ENCODE assay signal across 14 cellular contexts in genomic region chr3:146334151-146334550, GRCh38.
DNase-seq lines count a peak whose midpoint lies in the region; ATAC-seq, FAIRE-seq and TF ChIP-seq lines count a peak whose summit lies in the region.
"Had no signal": no experiment of that assay in that cellular context is flagged by ENCODE, and none has a peak within 500 bp of the region (broad histone marks: within the 10 kb centered on the region; RNA-seq: fewer than 3 reads in every experiment).

No MANE protein-coding gene starts in this region.

- WGBS in liver: 92% methylated on average over 7 of the region's 7 CpGs

- H3K27me3 ChIP-seq in Caco-2 (replicated peaks; ENCODE audit: control insufficient read depth, insufficient read depth, low read length) (no peaks in the 10 kb centered on the region), colonic mucosa (no peaks in the 10 kb centered on the region), liver (ENCODE audit: control insufficient read depth in 4 of 4, insufficient read depth in 4 of 4, low read length in 3 of 4) (no peaks in the 10 kb centered on the region), lower lobe of right lung (ENCODE audit: low read depth) (no peaks in the 10 kb centered on the region)
- H3K27me3 ChIP-seq: pancreas had no signal

- intact Hi-C loops in Caco-2 (cut with micrococcal nuclease; ENCODE audit: unreplicated experiment): loop anchor here (1.0 kb wide), 3 partner anchors 48 to 306 kb away; no protein-coding TSS in a partner anchor
- intact Hi-C loops in colonic mucosa (cut with DNase I): no loop called here
- intact Hi-C loops in lower lobe of right lung (cut with DNase I): no loop called here

- no peak overlapping the region for H3K4me3 Mint-ChIP-seq in Caco-2 (ENCODE audit: unreplicated experiment)
- H3K4me3 Mint-ChIP-seq: dendritic cell treated with granulocyte-macrophage colony-stimulating factor and Interleukin-4, amounts not matched to agents 40 ng/mL and 50 ng/mL, for 4 days had no signal

- no peak for ATAC-seq in lower lobe of right lung

- TF ChIP-seq CTCF in Caco-2 (IDR thresholded peaks at IDR 0.05; ENCODE audit: insufficient read depth in 1 of 2, low read depth in 1 of 2, low read length in 1 of 2, severe bottlenecking in 1 of 2, unreplicated experiment in 1 of 2): peak; percentile 9 to 21
- TF ChIP-seq CTCF in colonic mucosa (IDR thresholded peaks at IDR 0.05): no peak
- peak; percentile 9 for TF ChIP-seq CTCF in liver (IDR thresholded peaks at IDR 0.05; ENCODE audit: low read depth, low read length, missing input control)
- TF ChIP-seq CTCF in lower lobe of right lung (IDR thresholded peaks at IDR 0.05): no peak
- no peak for TF ChIP-seq CTCF in coronary artery (IDR thresholded peaks at IDR 0.05)

- H3K9me3 ChIP-seq in Caco-2 (no peaks in the 10 kb centered on the region), colonic mucosa (no peaks in the 10 kb centered on the region), liver (ENCODE audit: control insufficient read depth in 4 of 4, low read length in 3 of 4) (no peaks in the 10 kb centered on the region), lower lobe of right lung (no peaks in the 10 kb centered on the region)
- H3K9me3 ChIP-seq: pancreas had no signal

- DNase-seq in Caco-2 (peak in 1 of 2 experiments; percentile 30), M059J (ENCODE audit: low read depth) (peak; percentile 54), colonic mucosa (peak; percentile 23), lower lobe of right lung (no peak), RCC 7860 (ENCODE audit: low spot score) (no peak), NCI-H1436 treated with DMSO at 0.1 percent for 48 hours (lab: John Stamatoyannopoulos, UW) (no peak), coronary artery (ENCODE audit: low spot score) (no peak)
- DNase-seq: activated CD4-positive, CD25-positive, alpha-beta regulatory T cell; H7; NCI-H187 had no signal

- no peak overlapping the region for H3K27ac ChIP-seq in colonic mucosa
- H3K27ac ChIP-seq in liver (ENCODE audit: low read depth in 1 of 2, low read length in 2 of 2): no peak overlapping the region
- H3K27ac ChIP-seq in lower lobe of right lung: no peak overlapping the region
- no peak overlapping the region for H3K27ac ChIP-seq in coronary artery
- H3K27ac ChIP-seq: pancreas had no signal

- no peaks in the 10 kb centered on the region for H3K27me3 Mint-ChIP-seq in Caco-2 (ENCODE audit: insufficient read depth, unreplicated experiment)
- H3K27me3 Mint-ChIP-seq: dendritic cell treated with granulocyte-macrophage colony-stimulating factor and Interleukin-4, amounts not matched to agents 40 ng/mL and 50 ng/mL, for 4 days had no signal

- no peak overlapping the region for H3K4me3 ChIP-seq in Caco-2 (ENCODE audit: low read depth, low read length)
- H3K4me3 ChIP-seq in colonic mucosa: no peak overlapping the region
- H3K4me3 ChIP-seq in liver (ENCODE audit: low read depth in 1 of 3, low read length in 3 of 3): no peak overlapping the region
- no peak overlapping the region for H3K4me3 ChIP-seq in lower lobe of right lung
- H3K4me3 ChIP-seq in coronary artery: no peak overlapping the region
- H3K4me3 ChIP-seq: pancreas had no signal

- no peak overlapping the region for H3K27ac Mint-ChIP-seq in Caco-2 (ENCODE audit: unreplicated experiment)
- H3K27ac Mint-ChIP-seq: activated T-helper 2 cell treated with anti-CD3 and anti-CD28 coated beads, Interferon-gamma antibody, Interleukin-2, Interleukin-4, amounts not matched to agents 10 μg/mL and 5 μg/mL and 100 μg/mL, durations not matched to agents 14 hours and 24 hours and 36 hours; dendritic cell treated with granulocyte-macrophage colony-stimulating factor and Interleukin-4, amounts not matched to agents 40 ng/mL and 50 ng/mL, for 4 days had no signal

- peak; percentile 71 for TF ChIP-seq RAD21 in liver (IDR thresholded peaks at IDR 0.05)

- H3K4me1 Mint-ChIP-seq in Caco-2 (ENCODE audit: low read depth, unreplicated experiment): no peaks in the 10 kb centered on the region

- no peak overlapping the region for H3K9ac ChIP-seq in colonic mucosa (ENCODE audit: low read depth in 2 of 2, low read length in 2 of 2)
- no peak overlapping the region for H3K9ac ChIP-seq in liver (ENCODE audit: low read depth in 1 of 2, low read length in 2 of 2)

- H3K36me3 ChIP-seq in Caco-2 (ENCODE audit: control insufficient read depth, insufficient read depth, low read length) (no peaks in the 10 kb centered on the region), colonic mucosa (no peaks in the 10 kb centered on the region), liver (ENCODE audit: control insufficient read depth in 4 of 4, insufficient read depth in 3 of 4, low read depth in 1 of 4, low read length in 3 of 4) (no peaks in the 10 kb centered on the region), lower lobe of right lung (no peaks in the 10 kb centered on the region)
- H3K36me3 ChIP-seq: pancreas had no signal

- H3K9me3 Mint-ChIP-seq in Caco-2 (ENCODE audit: unreplicated experiment): no peaks in the 10 kb centered on the region
- H3K9me3 Mint-ChIP-seq: activated T-helper 2 cell treated with anti-CD3 and anti-CD28 coated beads, Interferon-gamma antibody, Interleukin-2, Interleukin-4, amounts not matched to agents 10 μg/mL and 5 μg/mL and 100 μg/mL, durations not matched to agents 14 hours and 24 hours and 36 hours; dendritic cell treated with granulocyte-macrophage colony-stimulating factor and Interleukin-4, amounts not matched to agents 40 ng/mL and 50 ng/mL, for 4 days had no signal

- no TSS peak for BruUV-seq in Caco-2 (replicated peaks; lab: Mats Ljungman, UMichigan)

- no peaks in the 10 kb centered on the region for H3K36me3 Mint-ChIP-seq in Caco-2 (ENCODE audit: insufficient read depth, unreplicated experiment)

- no peak for FAIRE-seq in RCC 7860 (lab: Jason Lieb, UNC)
- FAIRE-seq: pancreas had no signal

- POLR2A ChIA-PET in Caco-2 (lab: Charles Lee): no interaction called here

- H3K4me1 ChIP-seq in Caco-2: no peaks in the 10 kb centered on the region
- no peaks in the 10 kb centered on the region for H3K4me1 ChIP-seq in colonic mucosa
- no peaks in the 10 kb centered on the region for H3K4me1 ChIP-seq in liver (ENCODE audit: control insufficient read depth in 4 of 4, insufficient read depth in 4 of 4, low read length in 3 of 4)
- H3K4me1 ChIP-seq in lower lobe of right lung: no peaks in the 10 kb centered on the region
- H3K4me1 ChIP-seq: pancreas had no signal

- CTCF ChIA-PET in Caco-2 (lab: Charles Lee): interaction anchor here (0.6 to 1.0 kb wide), 3 partner anchors 46 to 220 kb away, joined by 3 to 7 read pairs (median 5); no protein-coding TSS in a partner anchor

TF ChIP-seq in liver, 16 proteins besides CTCF, POLR2A, EP300 and RAD21:
- TF ChIP-seq YY1 (IDR thresholded peaks at IDR 0.05) (no peak), NR2F2 (IDR thresholded peaks at IDR 0.05) (no peak), ZBTB33 (IDR thresholded peaks at IDR 0.05) (no peak), JUND (IDR thresholded peaks at IDR 0.05) (no peak), RXRA (IDR thresholded peaks at IDR 0.05) (no peak), GABPA (IDR thresholded peaks at IDR 0.05 in 1 of 2, conservative IDR thresholded peaks at IDR 0.05 in 1 of 2) (no peak), TAF1 (conservative IDR thresholded peaks at IDR 0.05) (no peak), HNF4A (conservative IDR thresholded peaks at IDR 0.05) (no peak), ATF3 (IDR thresholded peaks at IDR 0.05) (no peak)

Comparison
In these comparisons a context has a peak if more than half of its experiments do, and no peak if none do; other contexts are left out.
1. DNase-seq: peak in M059J (single experiment) and colonic mucosa (single experiment); none in lower lobe of right lung (single experiment), RCC 7860 (single experiment), NCI-H1436 treated with DMSO at 0.1 percent for 48 hours (single experiment) and coronary artery (single experiment).
2. CTCF ChIP-seq: peak in Caco-2 (2 of 2) and liver (single experiment); none in colonic mucosa (single experiment), lower lobe of right lung (single experiment) and coronary artery (single experiment).